30 cellular contexts compared by ENCODE assay signal in genomic region chr2:186382932-186383331, GRCh38.
DNase-seq lines count a peak whose midpoint lies in the region; ATAC-seq, FAIRE-seq and TF ChIP-seq lines count a peak whose summit lies in the region.
"Had no signal": no experiment of that assay in that cellular context is flagged by ENCODE, and none has a peak within 500 bp of the region (broad histone marks: within the 10 kb centered on the region; RNA-seq: fewer than 3 reads in every experiment).

No MANE protein-coding gene starts in this region.

- H3K4me3 ChIP-seq in liver (ENCODE audit: low read depth in 1 of 3, low read length in 3 of 3) (peak overlapping the region in 1 of 3 donors; percentile 11), H7 (ENCODE audit: insufficient read depth, low read depth, low read length) (no peak overlapping the region)
- H3K4me3 ChIP-seq: BLaER1 treated with 17β-estradiol and CSF1 and Interleukin-3, amounts not matched to agents 10 nM and 100 nM; GM12878; K562; PC-9; SK-N-MC had no signal

- H3K27me3 Mint-ChIP-seq in stimulated activated memory B cell treated with anti-CD40 and anti-IgM and Interleukin-4, amounts not matched to agents 10 μg/mL and 1 μg/mL and 100 μg/mL, for 72 hours, result no peaks in the 10 kb centered on the region
- H3K27me3 Mint-ChIP-seq: CD4-positive, alpha-beta T cell had no signal

- H3K36me3 ChIP-seq in liver (ENCODE audit: control insufficient read depth in 4 of 4, insufficient read depth in 3 of 4, low read depth in 1 of 4, low read length in 3 of 4) (no peaks in the 10 kb centered on the region), H7 (replicated peaks; ENCODE audit: control insufficient read depth, insufficient read depth, low read length) (no peaks in the 10 kb centered on the region)

- no peak for DNase-seq in GM19239 (ENCODE audit: insufficient read length, low spot score)
- DNase-seq in foreskin melanocyte, result no peak
- DNase-seq in H7, result no peak
- DNase-seq: AML-193; CD4-positive, alpha-beta T cell; DMS79; EL; GDM1; Kasumi-1; NCI-H1092 treated with DMSO at 0.1 percent for 48 hours; NCI-H1436; NCI-H187 treated with DMSO at 0.1 percent for 48 hours; NCI-H2171 treated with DMSO at 0.1 percent for 48 hours; NCI-H345; NCI-H510A treated with DMSO at 0.1 percent for 48 hours; NCI-H82; NK-92 treated with Interleukin-12 subunit alpha and Interleukin-12 subunit beta, amount 100 ng/mL, for 24 hours; PC-9; SHP77 had no signal

- no peak for TF ChIP-seq RAD21 in liver (IDR thresholded peaks at IDR 0.05)

- no peak overlapping the region for H3K27ac Mint-ChIP-seq in stimulated activated memory B cell treated with anti-CD40 and anti-IgM and Interleukin-4, amounts not matched to agents 10 μg/mL and 1 μg/mL and 100 μg/mL, for 72 hours
- H3K27ac Mint-ChIP-seq: CD4-positive, alpha-beta T cell had no signal

- H3K9me3 ChIP-seq in liver (ENCODE audit: control insufficient read depth in 4 of 4, low read length in 3 of 4), result peaks cover 2 to 10% (median 3%) of the 10 kb centered on the region in 4 donors

- TF ChIP-seq CTCF in 22Rv1 (IDR thresholded peaks at IDR 0.05) (no peak), VCaP (conservative IDR thresholded peaks at IDR 0.05) (no peak), liver (IDR thresholded peaks at IDR 0.05; ENCODE audit: low read depth, low read length, missing input control) (no peak)

- H3K27ac ChIP-seq in 22Rv1 (peak overlapping the region; percentile 17), VCaP (peak overlapping the region; percentile 53), liver (ENCODE audit: low read depth in 1 of 2, low read length in 2 of 2) (no peak overlapping the region)
- H3K27ac ChIP-seq: PC-9, RWPE1, SK-N-MC had no signal

- no peak overlapping the region for H3K4me3 Mint-ChIP-seq in stimulated activated memory B cell treated with anti-CD40 and anti-IgM and Interleukin-4, amounts not matched to agents 10 μg/mL and 1 μg/mL and 100 μg/mL, for 72 hours
- H3K4me3 Mint-ChIP-seq: CD4-positive, alpha-beta T cell had no signal

- no peaks in the 10 kb centered on the region for H3K27me3 ChIP-seq in liver (ENCODE audit: control insufficient read depth in 4 of 4, insufficient read depth in 4 of 4, low read length in 3 of 4)
- no peaks in the 10 kb centered on the region for H3K27me3 ChIP-seq in H7 (ENCODE audit: control insufficient read depth, insufficient read depth, low read length)
- H3K27me3 ChIP-seq: BLaER1 treated with 17β-estradiol and CSF1 and Interleukin-3, amounts not matched to agents 10 nM and 100 nM had no signal

- peaks cover 29% of the 10 kb centered on the region for H3K9me3 Mint-ChIP-seq in stimulated activated memory B cell treated with anti-CD40 and anti-IgM and Interleukin-4, amounts not matched to agents 10 μg/mL and 1 μg/mL and 100 μg/mL, for 72 hours

- H3K9ac ChIP-seq in liver (ENCODE audit: low read depth in 1 of 2, low read length in 2 of 2), result no peak overlapping the region
- H3K9ac ChIP-seq: BLaER1 treated with 17β-estradiol and CSF1 and Interleukin-3, amounts not matched to agents 10 nM and 100 nM had no signal

- peaks cover 0 to 7% (median 2%) of the 10 kb centered on the region in 4 donors for H3K4me1 ChIP-seq in liver (ENCODE audit: control insufficient read depth in 4 of 4, insufficient read depth in 4 of 4, low read length in 3 of 4)

- FAIRE-seq in GM19239 (lab: Jason Lieb, UNC), result peak; percentile 14
- FAIRE-seq: A204.1, GM12878 had no signal

- 24% methylated on average over 1 of the region's 1 CpG for WGBS in liver

- peaks cover 70% of the 10 kb centered on the region for H3K36me3 Mint-ChIP-seq in stimulated activated memory B cell treated with anti-CD40 and anti-IgM and Interleukin-4, amounts not matched to agents 10 μg/mL and 1 μg/mL and 100 μg/mL, for 72 hours

- H3K4me1 Mint-ChIP-seq in stimulated activated memory B cell treated with anti-CD40 and anti-IgM and Interleukin-4, amounts not matched to agents 10 μg/mL and 1 μg/mL and 100 μg/mL, for 72 hours, result no peaks in the 10 kb centered on the region

- ATAC-seq in GM21723 (IDR thresholded peaks at IDR 0.05; ENCODE audit: unreplicated experiment), result no peak
- ATAC-seq in stimulated activated memory B cell treated with anti-CD40 and anti-IgM and Interleukin-4, amounts not matched to agents 10 μg/mL and 1 μg/mL and 100 μg/mL, for 72 hours, result no peak
- ATAC-seq: GM12878, K562 had no signal

TF ChIP-seq in liver, 16 proteins besides CTCF, POLR2A, EP300 and RAD21:
- TF ChIP-seq YY1 (IDR thresholded peaks at IDR 0.05), result peak; percentile 73
- TF ChIP-seq EGR1 (IDR thresholded peaks at IDR 0.05; ENCODE audit: low read depth in 2 of 2), result no peak
- TF ChIP-seq HNF4A (conservative IDR thresholded peaks at IDR 0.05), result peak; percentile 40 to 43
- TF ChIP-seq ZBTB33 (IDR thresholded peaks at IDR 0.05), result no peak
- peak; percentile 37 for TF ChIP-seq SP1 (IDR thresholded peaks at IDR 0.05)
- TF ChIP-seq REST (IDR thresholded peaks at IDR 0.05), result no peak
- TF ChIP-seq RXRA (IDR thresholded peaks at IDR 0.05), result peak; percentile 53 to 67
- TF ChIP-seq JUND (IDR thresholded peaks at IDR 0.05), result no peak
- TF ChIP-seq MAX (IDR thresholded peaks at IDR 0.05), result no peak
- TF ChIP-seq GABPA (IDR thresholded peaks at IDR 0.05 in 1 of 2, conservative IDR thresholded peaks at IDR 0.05 in 1 of 2), result no peak

Comparison
In these comparisons a context has a peak if more than half of its experiments do, and no peak if none do; other contexts are left out.
1. H3K27ac ChIP-seq: peak in 22Rv1 (single experiment) and VCaP (single experiment); none in liver (0 of 2).